9 cellular contexts compared by ENCODE assay signal in genomic region chr17:68981288-68981687, GRCh38. TPM values are rescaled to one million over a fixed set of nuclear protein-coding genes. Genes with fewer than 3 reads are reported as not detected.
A peak's percentile ranks its signal among the peaks of the same experiment; 100 is the strongest.
DNase-seq lines count a peak whose midpoint lies in the region; ATAC-seq and TF ChIP-seq lines count a peak whose summit lies in the region.
"Had no signal": no experiment of that assay in that cellular context is flagged by ENCODE, and none has a peak within 500 bp of the region (broad histone marks: within the 10 kb centered on the region; RNA-seq: fewer than 3 reads in every experiment).

No MANE protein-coding gene starts in this region.

- ATAC-seq in HG03378 (IDR thresholded peaks at IDR 0.05; ENCODE audit: unreplicated experiment) (no peak), HG02642 (IDR thresholded peaks at IDR 0.05; ENCODE audit: poor library complexity, unreplicated experiment) (no peak), GM19328 (IDR thresholded peaks at IDR 0.05; ENCODE audit: unreplicated experiment) (no peak)

- no peak for TF ChIP-seq CTCF in GM06990 (IDR thresholded peaks at IDR 0.05; ENCODE audit: insufficient read depth, low read length, poor library complexity, severe bottlenecking)

- in situ Hi-C loops in G401 (cut with HindIII; ENCODE audit: low sequenced_read_pairs): no loop called here

- H3K27me3 ChIP-seq in GM06990 (replicated peaks; ENCODE audit: control insufficient read depth, insufficient read depth, low read length): no peaks in the 10 kb centered on the region

- H3K4me3 ChIP-seq in GM06990 (replicated peaks; ENCODE audit: low read depth, low read length): no peak overlapping the region

- peak; percentile 9 for DNase-seq in GM06990 (ENCODE audit: extremely low read depth, insufficient read length)
- DNase-seq in HT-29 (ENCODE audit: low spot score): peak; percentile 65
- peak; percentile 22 for DNase-seq in epidermal melanocyte (ENCODE audit: insufficient read length, low spot score)
- DNase-seq in renal cortical epithelial cell (ENCODE audit: low read depth): peak; percentile 91
- DNase-seq in G401 (ENCODE audit: low spot score): no peak
- DNase-seq: NCI-H2029 had no signal

- H3K36me3 ChIP-seq in GM06990 (ENCODE audit: control insufficient read depth, insufficient read depth, low read length): no peaks in the 10 kb centered on the region

RNA-seq across cellular contexts. Expression of gene ABCA8, which starts 26.1 kb away (rescaled TPM):
- total RNA-seq in HT-29 (2014; rRNA removed; shearing (Covaris generic)): not detected in 2 replicates
- 0.17 TPM in 1 of 2 replicates, not detected in the other for total RNA-seq in renal cortical epithelial cell
- total RNA-seq in G401 (2014; rRNA removed; shearing (Covaris generic)): not detected in 2 replicates
